ENCODE assay signal across 19 cellular contexts in the genomic region with DNA sequence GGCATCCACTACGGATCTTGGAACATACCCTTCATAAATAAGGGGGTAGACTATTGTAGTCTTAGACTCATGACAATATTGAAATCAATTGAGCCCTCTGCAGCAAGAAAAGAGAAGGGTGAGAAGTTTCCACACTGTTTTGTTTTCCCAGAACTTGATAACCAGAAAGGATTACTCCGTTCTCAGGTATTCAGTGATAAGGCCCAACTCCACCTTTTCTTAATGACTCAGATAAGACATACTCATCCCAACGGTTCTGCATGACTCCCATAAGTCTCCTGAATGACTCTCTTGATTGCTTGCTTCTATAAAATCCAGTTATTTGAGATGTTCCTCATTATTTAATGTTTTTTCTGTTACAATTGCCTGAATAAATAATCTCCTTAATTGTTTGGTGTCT.
"Had no signal": no experiment of that assay in that cellular context is flagged by ENCODE, and none has a peak within 500 bp of the region (broad histone marks: within the 10 kb centered on the region; RNA-seq: fewer than 3 reads in every experiment).

No MANE protein-coding gene starts in this region.

- H3K4me3 ChIP-seq: heart left ventricle, lung, psoas muscle, right lobe of liver, tibial artery, upper lobe of right lung, vagina had no signal

- H3K9me3 Mint-ChIP-seq: dendritic cell treated with granulocyte-macrophage colony-stimulating factor and Interleukin-4, amounts not matched to agents 40 ng/mL and 50 ng/mL, for 4 days; stimulated activated naive CD8-positive, alpha-beta T cell treated with anti-CD3 and anti-CD28 coated beads, Interleukin-15, Interleukin-2, amounts not matched to agents 100 ng/mL and 50 ng/mL, for 24 hours had no signal

- H3K27ac ChIP-seq: heart left ventricle, neutrophil, psoas muscle, right lobe of liver, tibial artery, upper lobe of right lung, vagina had no signal

- H3K27me3 ChIP-seq: heart left ventricle, neutrophil, right lobe of liver, tibial artery, upper lobe of right lung, vagina had no signal

- ATAC-seq: effector memory CD8-positive, alpha-beta T cell; heart left ventricle; left ventricle myocardium superior; naive thymus-derived CD4-positive, alpha-beta T cell; psoas muscle; right lobe of liver; stimulated activated memory B cell treated with anti-CD40 and anti-IgM and Interleukin-4, amounts not matched to agents 10 μg/mL and 1 μg/mL and 100 μg/mL, for 72 hours; upper lobe of right lung had no signal

- H3K27ac Mint-ChIP-seq: dendritic cell treated with granulocyte-macrophage colony-stimulating factor and Interleukin-4, amounts not matched to agents 40 ng/mL and 50 ng/mL, for 4 days; effector memory CD8-positive, alpha-beta T cell; naive thymus-derived CD4-positive, alpha-beta T cell; stimulated activated memory B cell treated with anti-CD40 and anti-IgM and Interleukin-4, amounts not matched to agents 10 μg/mL and 1 μg/mL and 100 μg/mL, for 72 hours; stimulated activated naive CD8-positive, alpha-beta T cell treated with anti-CD3 and anti-CD28 coated beads, Interleukin-15, Interleukin-2, amounts not matched to agents 100 ng/mL and 50 ng/mL, for 24 hours had no signal

- H3K36me3 Mint-ChIP-seq: naive thymus-derived CD4-positive, alpha-beta T cell; stimulated activated memory B cell treated with anti-CD40 and anti-IgM and Interleukin-4, amounts not matched to agents 10 μg/mL and 1 μg/mL and 100 μg/mL, for 72 hours had no signal

- H3K4me1 Mint-ChIP-seq: naive thymus-derived CD4-positive, alpha-beta T cell; stimulated activated memory B cell treated with anti-CD40 and anti-IgM and Interleukin-4, amounts not matched to agents 10 μg/mL and 1 μg/mL and 100 μg/mL, for 72 hours had no signal

- H3K36me3 ChIP-seq: heart left ventricle, neutrophil, right lobe of liver, tibial artery, upper lobe of right lung, vagina had no signal

- H3K4me1 ChIP-seq: heart left ventricle, psoas muscle, right lobe of liver, tibial artery, upper lobe of right lung, vagina had no signal

- H3K4me3 Mint-ChIP-seq: dendritic cell treated with granulocyte-macrophage colony-stimulating factor and Interleukin-4, amounts not matched to agents 40 ng/mL and 50 ng/mL, for 4 days; effector memory CD8-positive, alpha-beta T cell; naive thymus-derived CD4-positive, alpha-beta T cell; stimulated activated memory B cell treated with anti-CD40 and anti-IgM and Interleukin-4, amounts not matched to agents 10 μg/mL and 1 μg/mL and 100 μg/mL, for 72 hours; stimulated activated naive CD8-positive, alpha-beta T cell treated with anti-CD3 and anti-CD28 coated beads, Interleukin-15, Interleukin-2, amounts not matched to agents 100 ng/mL and 50 ng/mL, for 24 hours had no signal

- H3K27me3 Mint-ChIP-seq: dendritic cell treated with granulocyte-macrophage colony-stimulating factor and Interleukin-4, amounts not matched to agents 40 ng/mL and 50 ng/mL, for 4 days; effector memory CD8-positive, alpha-beta T cell; naive thymus-derived CD4-positive, alpha-beta T cell; stimulated activated memory B cell treated with anti-CD40 and anti-IgM and Interleukin-4, amounts not matched to agents 10 μg/mL and 1 μg/mL and 100 μg/mL, for 72 hours; stimulated activated naive CD8-positive, alpha-beta T cell treated with anti-CD3 and anti-CD28 coated beads, Interleukin-15, Interleukin-2, amounts not matched to agents 100 ng/mL and 50 ng/mL, for 24 hours had no signal

- DNase-seq: effector memory CD8-positive, alpha-beta T cell; heart left ventricle; hypothalamus; islet precursor cell; left cardiac atrium; left ventricle myocardium superior; naive thymus-derived CD4-positive, alpha-beta T cell; psoas muscle; retina; right lobe of liver; stimulated activated CD4-positive, alpha-beta T cell treated with anti-CD3 and anti-CD28 coated beads, Interleukin-4, amount 100 ng/mL, for 24 hours; tibial artery; upper lobe of right lung had no signal

- H3K9me3 ChIP-seq: heart left ventricle, neutrophil, psoas muscle, right lobe of liver, tibial artery, upper lobe of right lung, vagina had no signal
